13 cellular contexts compared by ENCODE assay signal in genomic region chr2:233429175-233429897, GRCh38.
DNase-seq lines count a peak whose midpoint lies in the region; ATAC-seq and TF ChIP-seq lines count a peak whose summit lies in the region.
"Had no signal": no experiment of that assay in that cellular context is flagged by ENCODE, and none has a peak within 500 bp of the region (broad histone marks: within the 10 kb centered on the region; RNA-seq: fewer than 3 reads in every experiment).

No MANE protein-coding gene starts in this region.

- POLR2A ChIA-PET in naive thymus-derived CD4-positive, alpha-beta T cell (lab: Charles Lee) = interaction anchor here (0.9 to 12.5 kb wide), 4 partner anchors 7 to 44 kb away, joined by 3 to 127 read pairs (median 6); no protein-coding TSS in a partner anchor

- H3K36me3 ChIP-seq in naive thymus-derived CD4-positive, alpha-beta T cell (ENCODE audit: control insufficient read depth in 2 of 3, insufficient read depth in 3 of 3, low read length in 3 of 3) = peaks cover 0 to 3% (median 2%) of the 10 kb centered on the region in 3 experiments
- peaks cover 0 to 1% (median under 1%) of the 10 kb centered on the region in 3 donors for H3K36me3 ChIP-seq in tibial artery
- H3K36me3 ChIP-seq: thoracic aorta had no signal

- CTCF ChIA-PET in naive thymus-derived CD4-positive, alpha-beta T cell (lab: Charles Lee) = interaction anchor here (0.8 to 16.4 kb wide), 4 partner anchors 14 to 24 kb away, joined by 3 to 255 read pairs (median 5); no protein-coding TSS in a partner anchor

- peaks cover 10% of the 10 kb centered on the region for H3K9me3 Mint-ChIP-seq in activated T-cell treated with anti-CD3 and anti-CD28 coated beads, Interleukin-2, amount 50 U/mL, for 24 hours
- peaks cover 3 to 5% of the 10 kb centered on the region in 2 donors for H3K9me3 Mint-ChIP-seq in activated T-cell treated with anti-CD3 and anti-CD28 coated beads, Interleukin-2, amount 50 U/mL, for 72 hours
- H3K9me3 Mint-ChIP-seq in naive thymus-derived CD4-positive, alpha-beta T cell = peaks cover 0 to 10% (median 0%) of the 10 kb centered on the region in 11 donors
- H3K9me3 Mint-ChIP-seq: neural crest cell had no signal

- no peak for TF ChIP-seq CTCF in tibial artery (IDR thresholded peaks at IDR 0.05)

- H3K27me3 ChIP-seq in naive thymus-derived CD4-positive, alpha-beta T cell (ENCODE audit: control insufficient read depth in 2 of 2, insufficient read depth in 2 of 2, low read length in 2 of 2) = no peaks in the 10 kb centered on the region
- no peaks in the 10 kb centered on the region for H3K27me3 ChIP-seq in tibial artery

- ATAC-seq in activated T-cell treated with anti-CD3 and anti-CD28 coated beads, Interleukin-2, amount 50 U/mL, for 72 hours (replicated peaks in 1 of 2) = no peak
- ATAC-seq in naive thymus-derived CD4-positive, alpha-beta T cell = no peak
- no peak for ATAC-seq in GM21723 (IDR thresholded peaks at IDR 0.05; ENCODE audit: unreplicated experiment)

- H3K27ac Mint-ChIP-seq in activated T-cell treated with anti-CD3 and anti-CD28 coated beads, Interleukin-2, amount 50 U/mL, for 24 hours = peak overlapping the region; percentile 22
- no peak overlapping the region for H3K27ac Mint-ChIP-seq in activated T-cell treated with anti-CD3 and anti-CD28 coated beads, Interleukin-2, amount 50 U/mL, for 72 hours
- H3K27ac Mint-ChIP-seq in naive thymus-derived CD4-positive, alpha-beta T cell = peak overlapping the region in 7 of 9 donors; percentile 36 to 90 (median 80)

- DNase-seq in activated T-cell treated with anti-CD3 and anti-CD28 coated beads, Interleukin-2, amount 50 U/mL, for 24 hours = peak; percentile 18
- DNase-seq in activated T-cell treated with anti-CD3 and anti-CD28 coated beads, Interleukin-2, amount 50 U/mL, for 72 hours = no peak
- peak; percentile 30 for DNase-seq in ecto neural progenitor cell (ENCODE audit: low spot score)
- no peak for DNase-seq in naive thymus-derived CD4-positive, alpha-beta T cell
- DNase-seq in tibial artery = peak in 1 of 2 donors; percentile 41
- no peak for DNase-seq in HCEC 1CT
- DNase-seq in NOMO-1 (lab: John Stamatoyannopoulos, UW; ENCODE audit: unreplicated experiment in 2 of 2) = no peak
- DNase-seq: DMS 273 treated with DMSO at 0.1 percent for 48 hours, kidney, small intestine had no signal

- no peak overlapping the region for H3K4me3 ChIP-seq in naive thymus-derived CD4-positive, alpha-beta T cell (ENCODE audit: low read length)
- no peak overlapping the region for H3K4me3 ChIP-seq in tibial artery
- H3K4me3 ChIP-seq: thoracic aorta had no signal

- H3K27ac ChIP-seq in naive thymus-derived CD4-positive, alpha-beta T cell (ENCODE audit: low read depth, low read length) = no peak overlapping the region
- H3K27ac ChIP-seq in tibial artery = peak overlapping the region; percentile 16 to 29
- H3K27ac ChIP-seq: thoracic aorta had no signal

- peaks cover 0 to 59% of the 10 kb centered on the region in 2 donors for H3K4me1 ChIP-seq in naive thymus-derived CD4-positive, alpha-beta T cell (ENCODE audit: control insufficient read depth in 2 of 2, insufficient read depth in 2 of 2, low read length in 2 of 2)
- H3K4me1 ChIP-seq in tibial artery = peaks cover 4 to 47% (median 19%) of the 10 kb centered on the region in 4 donors

- intact Hi-C loops in naive thymus-derived CD4-positive, alpha-beta T cell (cut with micrococcal nuclease) = loop anchor here in 1 of 2 donors (10.0 kb wide), 2 partner anchors 345 to 425 kb away; partner anchors contain the start of gene HJURP
- intact Hi-C loops in tibial artery (cut with DNase I; ENCODE audit: low total_unique reads) = no loop called here

- peaks cover 52% of the 10 kb centered on the region for H3K36me3 Mint-ChIP-seq in activated T-cell treated with anti-CD3 and anti-CD28 coated beads, Interleukin-2, amount 50 U/mL, for 24 hours (ENCODE audit: low read depth)
- peaks cover 11 to 18% of the 10 kb centered on the region in 2 donors for H3K36me3 Mint-ChIP-seq in activated T-cell treated with anti-CD3 and anti-CD28 coated beads, Interleukin-2, amount 50 U/mL, for 72 hours (ENCODE audit: insufficient read depth in 2 of 2)
- H3K36me3 Mint-ChIP-seq in naive thymus-derived CD4-positive, alpha-beta T cell = peaks cover 14 to 62% (median 39%) of the 10 kb centered on the region in 5 donors

- H3K9me3 ChIP-seq in naive thymus-derived CD4-positive, alpha-beta T cell (ENCODE audit: control insufficient read depth in 2 of 3, low read length in 3 of 3) = no peaks in the 10 kb centered on the region
- no peaks in the 10 kb centered on the region for H3K9me3 ChIP-seq in tibial artery
- H3K9me3 ChIP-seq: thoracic aorta had no signal

- peaks cover 62% of the 10 kb centered on the region for H3K4me1 Mint-ChIP-seq in activated T-cell treated with anti-CD3 and anti-CD28 coated beads, Interleukin-2, amount 50 U/mL, for 24 hours (ENCODE audit: low read depth)
- peaks cover 51% of the 10 kb centered on the region for H3K4me1 Mint-ChIP-seq in activated T-cell treated with anti-CD3 and anti-CD28 coated beads, Interleukin-2, amount 50 U/mL, for 72 hours (ENCODE audit: low read depth)
- H3K4me1 Mint-ChIP-seq in naive thymus-derived CD4-positive, alpha-beta T cell = peaks cover 44 to 91% (median 87%) of the 10 kb centered on the region in 7 donors
- H3K4me1 Mint-ChIP-seq: neural crest cell had no signal

- H3K4me3 Mint-ChIP-seq in activated T-cell treated with anti-CD3 and anti-CD28 coated beads, Interleukin-2, amount 50 U/mL, for 24 hours = no peak overlapping the region
- H3K4me3 Mint-ChIP-seq in activated T-cell treated with anti-CD3 and anti-CD28 coated beads, Interleukin-2, amount 50 U/mL, for 72 hours = no peak overlapping the region
- H3K4me3 Mint-ChIP-seq in naive thymus-derived CD4-positive, alpha-beta T cell = peak overlapping the region in 8 of 10 donors; percentile 17 to 70 (median 51)
- H3K4me3 Mint-ChIP-seq: neural crest cell had no signal

- no peaks in the 10 kb centered on the region for H3K27me3 Mint-ChIP-seq in activated T-cell treated with anti-CD3 and anti-CD28 coated beads, Interleukin-2, amount 50 U/mL, for 24 hours
- H3K27me3 Mint-ChIP-seq in activated T-cell treated with anti-CD3 and anti-CD28 coated beads, Interleukin-2, amount 50 U/mL, for 72 hours (ENCODE audit: low read depth) = no peaks in the 10 kb centered on the region
- no peaks in the 10 kb centered on the region for H3K27me3 Mint-ChIP-seq in naive thymus-derived CD4-positive, alpha-beta T cell

Comparison
In these comparisons a context has a peak if more than half of its experiments do, and no peak if none do; other contexts are left out.
1. DNase-seq: peak in activated T-cell treated with anti-CD3 and anti-CD28 coated beads, Interleukin-2, amount 50 U/mL, for 24 hours (single experiment) and ecto neural progenitor cell (single experiment); none in activated T-cell treated with anti-CD3 and anti-CD28 coated beads, Interleukin-2, amount 50 U/mL, for 72 hours (0 of 2), naive thymus-derived CD4-positive, alpha-beta T cell (0 of 9), HCEC 1CT (single experiment) and NOMO-1 (0 of 2).
2. H3K4me3 Mint-ChIP-seq: peak in naive thymus-derived CD4-positive, alpha-beta T cell (8 of 10); none in activated T-cell treated with anti-CD3 and anti-CD28 coated beads, Interleukin-2, amount 50 U/mL, for 24 hours (single experiment) and activated T-cell treated with anti-CD3 and anti-CD28 coated beads, Interleukin-2, amount 50 U/mL, for 72 hours (0 of 2).